In genomic region chr2:9250091-9250490, GRCh38 we compare ENCODE assay signal across 18 cellular contexts. TPM values are rescaled to one million over a fixed set of nuclear protein-coding genes. Genes with fewer than 3 reads are reported as not detected.
DNase-seq lines count a peak whose midpoint lies in the region; ATAC-seq, FAIRE-seq and TF ChIP-seq lines count a peak whose summit lies in the region.
"Had no signal": no experiment of that assay in that cellular context is flagged by ENCODE, and none has a peak within 500 bp of the region (broad histone marks: within the 10 kb centered on the region; RNA-seq: fewer than 3 reads in every experiment).

No MANE protein-coding gene starts in this region.

- peak overlapping the region; percentile 62 for H3K27ac ChIP-seq in left ventricle myocardium inferior (replicated peaks)
- peak overlapping the region; percentile 70 for H3K27ac ChIP-seq in brain microvascular endothelial cell
- peak overlapping the region; percentile 87 for H3K27ac ChIP-seq in keratinocyte (ENCODE audit: control insufficient read depth, insufficient read depth, low read length)
- H3K27ac ChIP-seq in tibial artery, result peak overlapping the region; percentile 23 to 53
- H3K27ac ChIP-seq: body of pancreas, spleen had no signal

- no peaks in the 10 kb centered on the region for H3K9me3 ChIP-seq in left ventricle myocardium inferior (replicated peaks)
- no peaks in the 10 kb centered on the region for H3K9me3 ChIP-seq in keratinocyte (ENCODE audit: control insufficient read depth, low read depth, low read length)
- no peaks in the 10 kb centered on the region for H3K9me3 ChIP-seq in tibial artery
- H3K9me3 ChIP-seq: body of pancreas, spleen had no signal

- dilution Hi-C loops in keratinocyte (cut with MboI; ENCODE audit: extremely low pct_ligation_motif_present, low sequenced_read_pairs), result no loop called here

- no peak overlapping the region for H2AFZ ChIP-seq in keratinocyte (ENCODE audit: control insufficient read depth, low read length)

- H3K4me3 ChIP-seq in left ventricle myocardium inferior (no peak overlapping the region), brain microvascular endothelial cell (ENCODE audit: low read depth, low read length) (no peak overlapping the region), keratinocyte (ENCODE audit: control insufficient read depth in 2 of 3, extremely low read depth in 1 of 3, insufficient read depth in 2 of 3, low read depth in 1 of 3, low read length in 3 of 3) (peak overlapping the region in 2 of 3 experiments; percentile 5 to 47), tibial artery (no peak overlapping the region)
- H3K4me3 ChIP-seq: body of pancreas, spleen had no signal

- TF ChIP-seq CTCF in left ventricle myocardium inferior (IDR thresholded peaks at IDR 0.05; ENCODE audit: borderline replicate concordance) (no peak), brain microvascular endothelial cell (IDR thresholded peaks at IDR 0.05; ENCODE audit: low read depth, low read length, missing control alignments) (no peak), keratinocyte (optimal IDR thresholded peaks at IDR 0.05 in 1 of 3, IDR thresholded peaks at IDR 0.05 in 1 of 3, conservative IDR thresholded peaks at IDR 0.05 in 1 of 3; ENCODE audit: extremely low read depth in 1 of 3, insufficient read depth in 2 of 3, low read length in 3 of 3) (no peak), tibial artery (IDR thresholded peaks at IDR 0.05) (no peak)

- H3K9ac ChIP-seq in keratinocyte (ENCODE audit: control insufficient read depth, extremely low read depth, insufficient read depth, low read length), result peak overlapping the region; percentile 60

- no peaks in the 10 kb centered on the region for H4K20me1 ChIP-seq in keratinocyte (ENCODE audit: control insufficient read depth, extremely low read depth, insufficient read depth, low read length)

- peak; percentile 13 for FAIRE-seq in keratinocyte (lab: Jason Lieb, UNC)
- FAIRE-seq: urothelium cell line had no signal

- H3K36me3 ChIP-seq in left ventricle myocardium inferior (no peaks in the 10 kb centered on the region), brain microvascular endothelial cell (replicated peaks) (no peaks in the 10 kb centered on the region), keratinocyte (ENCODE audit: control insufficient read depth in 2 of 2, extremely low read depth in 1 of 2, insufficient read depth in 2 of 2, low read length in 2 of 2) (peaks cover 0 to 20% of the 10 kb centered on the region in 2 experiments), tibial artery (no peaks in the 10 kb centered on the region)
- H3K36me3 ChIP-seq: spleen had no signal

- peak overlapping the region; percentile 86 for H3K4me2 ChIP-seq in keratinocyte (ENCODE audit: control insufficient read depth, extremely low read depth, insufficient read depth, low read depth, low read length)

- no peaks in the 10 kb centered on the region for H3K9me1 ChIP-seq in keratinocyte (ENCODE audit: control insufficient read depth, extremely low read depth, insufficient read depth, low read length)

- in situ Hi-C loops in brain microvascular endothelial cell (cut with HindIII; ENCODE audit: low pct_ligation_motif_present, low sequenced_read_pairs), result no loop called here

- no peak for ATAC-seq in Right ventricle myocardium inferior
- no peak for ATAC-seq in GM18873 (IDR thresholded peaks at IDR 0.05; ENCODE audit: low FRiP score, unreplicated experiment)
- ATAC-seq in HG03378 (IDR thresholded peaks at IDR 0.05; ENCODE audit: unreplicated experiment), result no peak
- ATAC-seq: body of pancreas had no signal

- H3K4me1 ChIP-seq in left ventricle myocardium inferior (peaks cover 78% of the 10 kb centered on the region), keratinocyte (ENCODE audit: control insufficient read depth, extremely low read depth, insufficient read depth, low read length) (peaks cover 83% of the 10 kb centered on the region), tibial artery (peaks cover 0 to 73% (median 51%) of the 10 kb centered on the region in 4 donors)

- peaks cover 79% of the 10 kb centered on the region for H3K79me2 ChIP-seq in keratinocyte (ENCODE audit: control insufficient read depth, insufficient read depth, low read length)

- H3K27me3 ChIP-seq in left ventricle myocardium inferior (ENCODE audit: low read depth) (no peaks in the 10 kb centered on the region), brain microvascular endothelial cell (replicated peaks) (no peaks in the 10 kb centered on the region), keratinocyte (ENCODE audit: control insufficient read depth, extremely low read depth, insufficient read depth, low read length) (no peaks in the 10 kb centered on the region), tibial artery (no peaks in the 10 kb centered on the region)
- H3K27me3 ChIP-seq: body of pancreas had no signal

- intact Hi-C loops in left ventricle myocardium inferior (cut with micrococcal nuclease) (no loop called here), Right ventricle myocardium inferior (cut with DNase I) (no loop called here), tibial artery (cut with DNase I; ENCODE audit: low total_unique reads) (no loop called here)

- no peak for DNase-seq in left ventricle myocardium inferior
- DNase-seq in Right ventricle myocardium inferior (ENCODE audit: missing footprints), result no peak
- no peak for DNase-seq in brain microvascular endothelial cell
- no peak for DNase-seq in keratinocyte (ENCODE audit: low read depth, low spot score)
- no peak for DNase-seq in tibial artery
- DNase-seq in stimulated activated CD4-positive, alpha-beta T cell treated with anti-CD3 and anti-CD28 coated beads, Interleukin-4, amount 100 ng/mL, for 1 hour, result no peak
- DNase-seq: activated naive CD4-positive, alpha-beta T cell treated with anti-CD3 and anti-CD28 coated beads, Interleukin-2, amount 10 ng/mL, durations not matched to agents 7 days and 5 days; body of pancreas; CD4-positive, alpha-beta memory T cell; DMS79 treated with DMSO at 0.1 percent for 48 hours; KG1; NCI-H1092; NCI-H69; spleen; stimulated activated naive CD4-positive, alpha-beta T cell had no signal

RNA-seq across cellular contexts. Expression of gene ASAP2, which starts 43.5 kb away (rescaled TPM):
- total RNA-seq in left ventricle myocardium inferior (10.0 TPM), Right ventricle myocardium inferior (12.9 TPM)
- polyA plus RNA-seq in keratinocyte, result 30.7 to 59.6 TPM (median 54.2 TPM) in 3 replicates
- polyA plus RNA-seq in keratinocyte (2011; ENCODE audit: low read depth), result 44.6 TPM
- 37.2 and 58.2 TPM in 2 replicates for polyA plus RNA-seq in keratinocyte (2011; cell fraction: cytosol; rRNA removed)
- polyA plus RNA-seq in keratinocyte (2011; cell fraction: nucleus; rRNA removed), result 62.7 and 72.9 TPM in 2 replicates
- polyA plus RNA-seq in keratinocyte (2012; ENCODE audit: low replicate concordance), result 21.4 and 42.3 TPM in 2 replicates
- polyA minus RNA-seq in keratinocyte, result 32.0 to 96.8 TPM (median 59.0 TPM) in 3 replicates
- 34.7 TPM for polyA minus RNA-seq in keratinocyte (2011; cell fraction: cytosol; rRNA and poly(A)+ RNA removed)
- polyA minus RNA-seq in keratinocyte (2011; cell fraction: nucleus; rRNA and poly(A)+ RNA removed), result 47.7 and 89.0 TPM in 2 replicates
- total RNA-seq: CD4-positive, alpha-beta memory T cell had no signal
- polyA plus RNA-seq: CD4-positive, alpha-beta memory T cell had no signal

Comparison
In these comparisons a context has a peak if more than half of its experiments do, and no peak if none do; other contexts are left out.
1. H3K4me3 ChIP-seq: peak in keratinocyte (2 of 3); none in left ventricle myocardium inferior (single experiment), brain microvascular endothelial cell (single experiment) and tibial artery (0 of 2).
2. Peak in every context shown above with its lines, with median percentiles within 50 percentile points of each other: H3K27ac ChIP-seq.